12 cellular contexts compared by ENCODE assay signal in the genomic region with DNA sequence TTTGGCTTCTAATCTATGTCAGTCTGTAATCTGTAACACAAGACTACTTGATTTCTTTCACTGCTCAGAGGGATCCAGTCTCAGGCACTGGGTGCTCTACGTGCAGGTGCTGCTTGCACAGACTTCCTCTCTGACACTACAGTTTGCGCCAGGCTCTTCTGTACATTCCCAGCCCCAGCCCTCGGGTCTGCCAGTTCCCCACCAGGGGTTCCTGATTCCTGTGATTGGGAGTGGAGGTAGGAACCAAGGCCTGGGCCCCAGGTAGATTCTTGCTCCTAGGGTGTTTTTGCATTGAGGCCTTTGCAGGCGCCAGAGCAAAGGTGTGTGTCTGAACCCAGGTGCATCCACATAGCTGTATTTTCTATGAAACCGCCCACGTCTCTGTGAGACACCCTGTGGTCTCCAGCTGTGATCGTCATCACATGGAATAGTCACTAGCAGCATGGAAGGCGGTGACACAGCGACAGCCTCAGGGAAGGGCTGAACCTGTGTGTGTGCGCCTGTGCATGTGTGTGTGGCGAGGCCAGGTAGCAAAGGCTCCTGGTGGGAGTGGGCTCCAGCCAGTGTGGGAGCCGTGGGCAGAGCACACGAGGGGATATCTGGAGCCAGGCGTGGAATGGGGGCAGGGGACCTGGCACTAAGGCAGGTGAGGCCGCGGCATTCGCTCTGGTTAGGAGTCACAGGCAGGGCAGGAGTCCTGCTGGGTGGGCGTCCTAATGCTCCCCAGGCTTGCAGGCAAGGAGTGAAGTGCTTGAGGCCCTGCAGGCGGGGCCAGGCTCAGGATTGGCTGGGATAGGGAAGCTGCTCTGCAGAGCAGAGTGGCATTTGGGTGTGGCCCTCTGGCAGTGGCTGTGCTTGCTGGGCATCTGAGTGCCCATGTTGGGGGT. TPM values are rescaled to one million over a fixed set of nuclear protein-coding genes. Genes with fewer than 3 reads are reported as not detected.
A peak's percentile ranks its signal among the peaks of the same experiment; 100 is the strongest.
DNase-seq lines count a peak whose midpoint lies in the region; ATAC-seq and TF ChIP-seq lines count a peak whose summit lies in the region.
"Had no signal": no experiment of that assay in that cellular context is flagged by ENCODE, and none has a peak within 500 bp of the region (broad histone marks: within the 10 kb centered on the region; RNA-seq: fewer than 3 reads in every experiment).

No MANE protein-coding gene starts in this region.

- no peaks in the 10 kb centered on the region for H3K27me3 Mint-ChIP-seq in activated CD4-positive, alpha-beta memory T cell treated with anti-CD3 and anti-CD28 coated beads for 36 hours
- H3K27me3 Mint-ChIP-seq in activated CD4-positive, alpha-beta memory T cell treated with anti-CD3 and anti-CD28 coated beads, Interleukin-2, amount 10 ng/mL, durations not matched to agents 7 days and 5 days = no peaks in the 10 kb centered on the region
- peaks cover 16% of the 10 kb centered on the region for H3K27me3 Mint-ChIP-seq in WTC11 (ENCODE audit: low read depth)

- DNase-seq in activated CD4-positive, alpha-beta memory T cell treated with anti-CD3 and anti-CD28 coated beads for 36 hours = peak; percentile 67
- no peak for DNase-seq in activated CD4-positive, alpha-beta memory T cell treated with anti-CD3 and anti-CD28 coated beads, Interleukin-2, amount 10 ng/mL, durations not matched to agents 7 days and 5 days
- DNase-seq in WTC11 (ENCODE audit: low spot score) (peak; percentile 6), left ventricle myocardium superior (peak; percentile 25), Ammon's horn (ENCODE audit: low spot score) (no peak), DMS53 (lab: John Stamatoyannopoulos, UW) (no peak), omental fat pad (ENCODE audit: low spot score) (no peak)
- DNase-seq in stimulated activated CD8-positive, alpha-beta memory T cell treated with anti-CD3 and anti-CD28 coated beads, Interleukin-7, amount 100 ng/mL, for 4 hours (ENCODE audit: low read depth in 2 of 2) = peak; percentile 27 to 42
- DNase-seq: colonic mucosa, gastrocnemius medialis, GF-D8, NCI-H1930 had no signal

- ATAC-seq in WTC11 = no peak
- ATAC-seq in left ventricle myocardium superior = no peak
- no peak for ATAC-seq in omental fat pad (ENCODE audit: low FRiP score)
- ATAC-seq: gastrocnemius medialis had no signal

- no peaks in the 10 kb centered on the region for H3K36me3 Mint-ChIP-seq in activated CD4-positive, alpha-beta memory T cell treated with anti-CD3 and anti-CD28 coated beads for 36 hours
- no peaks in the 10 kb centered on the region for H3K36me3 Mint-ChIP-seq in activated CD4-positive, alpha-beta memory T cell treated with anti-CD3 and anti-CD28 coated beads, Interleukin-2, amount 10 ng/mL, durations not matched to agents 7 days and 5 days (ENCODE audit: low read depth)
- H3K36me3 Mint-ChIP-seq in WTC11 = no peaks in the 10 kb centered on the region

- intact Hi-C loops in activated CD4-positive, alpha-beta memory T cell treated with anti-CD3 and anti-CD28 coated beads for 36 hours (cut with micrococcal nuclease) = no loop called here
- intact Hi-C loops in left ventricle myocardium superior (cut with micrococcal nuclease) = no loop called here

- CTCF ChIA-PET in activated CD4-positive, alpha-beta memory T cell treated with anti-CD3 and anti-CD28 coated beads for 36 hours (lab: Charles Lee) = interaction anchor here (0.6 to 1.1 kb wide), 3 partner anchors 10 to 112 kb away, joined by 3 read pairs; a partner anchor contains a TSS
- CTCF ChIA-PET in activated CD4-positive, alpha-beta memory T cell treated with anti-CD3 and anti-CD28 coated beads, Interleukin-2, amount 10 ng/mL, durations not matched to agents 7 days and 5 days (lab: Charles Lee) = interaction anchor here (4.0 kb wide), 1 partner anchor 11 kb away, joined by 16 read pairs; a partner anchor contains a TSS
- CTCF ChIA-PET in WTC11 (lab: Charles Lee) = no interaction called here

- H3K4me1 Mint-ChIP-seq in activated CD4-positive, alpha-beta memory T cell treated with anti-CD3 and anti-CD28 coated beads for 36 hours (ENCODE audit: low read depth) = peaks cover 10% of the 10 kb centered on the region
- no peaks in the 10 kb centered on the region for H3K4me1 Mint-ChIP-seq in activated CD4-positive, alpha-beta memory T cell treated with anti-CD3 and anti-CD28 coated beads, Interleukin-2, amount 10 ng/mL, durations not matched to agents 7 days and 5 days
- no peaks in the 10 kb centered on the region for H3K4me1 Mint-ChIP-seq in WTC11

- H3K27ac Mint-ChIP-seq in activated CD4-positive, alpha-beta memory T cell treated with anti-CD3 and anti-CD28 coated beads for 36 hours = no peak overlapping the region
- no peak overlapping the region for H3K27ac Mint-ChIP-seq in activated CD4-positive, alpha-beta memory T cell treated with anti-CD3 and anti-CD28 coated beads, Interleukin-2, amount 10 ng/mL, durations not matched to agents 7 days and 5 days
- H3K27ac Mint-ChIP-seq in WTC11 = no peak overlapping the region

- no peak for TF ChIP-seq CTCF in WTC11 (IDR thresholded peaks at IDR 0.05)
- no peak for TF ChIP-seq CTCF in omental fat pad (IDR thresholded peaks at IDR 0.05)

- H3K4me3 Mint-ChIP-seq in activated CD4-positive, alpha-beta memory T cell treated with anti-CD3 and anti-CD28 coated beads for 36 hours = no peak overlapping the region
- no peak overlapping the region for H3K4me3 Mint-ChIP-seq in activated CD4-positive, alpha-beta memory T cell treated with anti-CD3 and anti-CD28 coated beads, Interleukin-2, amount 10 ng/mL, durations not matched to agents 7 days and 5 days
- H3K4me3 Mint-ChIP-seq in WTC11 = no peak overlapping the region

- H3K9me3 Mint-ChIP-seq in activated CD4-positive, alpha-beta memory T cell treated with anti-CD3 and anti-CD28 coated beads for 36 hours = no peaks in the 10 kb centered on the region
- H3K9me3 Mint-ChIP-seq in activated CD4-positive, alpha-beta memory T cell treated with anti-CD3 and anti-CD28 coated beads, Interleukin-2, amount 10 ng/mL, durations not matched to agents 7 days and 5 days = no peaks in the 10 kb centered on the region
- no peaks in the 10 kb centered on the region for H3K9me3 Mint-ChIP-seq in WTC11

- POLR2A ChIA-PET in activated CD4-positive, alpha-beta memory T cell treated with anti-CD3 and anti-CD28 coated beads for 36 hours (lab: Charles Lee) = no interaction called here
- POLR2A ChIA-PET in activated CD4-positive, alpha-beta memory T cell treated with anti-CD3 and anti-CD28 coated beads, Interleukin-2, amount 10 ng/mL, durations not matched to agents 7 days and 5 days (lab: Charles Lee) = interaction anchor here (2.5 kb wide), 1 partner anchor 11 kb away, joined by 7 read pairs; a partner anchor contains a TSS
- POLR2A ChIA-PET in WTC11 (lab: Charles Lee) = no interaction called here

TF ChIP-seq in WTC11, 78 proteins besides CTCF, POLR2A, EP300 and RAD21:
- TF ChIP-seq GABPB1 (CRISPR knock-in tag; IDR thresholded peaks at IDR 0.05) (no peak), EMX1 (CRISPR knock-in tag; IDR thresholded peaks at IDR 0.05) (no peak)
- TF ChIP-seq, protein P1, sequence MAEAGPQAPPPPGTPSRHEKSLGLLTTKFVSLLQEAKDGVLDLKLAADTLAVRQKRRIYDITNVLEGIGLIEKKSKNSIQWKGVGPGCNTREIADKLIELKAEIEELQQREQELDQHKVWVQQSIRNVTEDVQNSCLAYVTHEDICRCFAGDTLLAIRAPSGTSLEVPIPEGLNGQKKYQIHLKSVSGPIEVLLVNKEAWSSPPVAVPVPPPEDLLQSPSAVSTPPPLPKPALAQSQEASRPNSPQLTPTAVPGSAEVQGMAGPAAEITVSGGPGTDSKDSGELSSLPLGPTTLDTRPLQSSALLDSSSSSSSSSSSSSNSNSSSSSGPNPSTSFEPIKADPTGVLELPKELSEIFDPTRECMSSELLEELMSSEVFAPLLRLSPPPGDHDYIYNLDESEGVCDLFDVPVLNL (CRISPR knock-in tag; IDR thresholded peaks at IDR 0.05; ENCODE audit: borderline replicate concordance, low read depth) = no peak

RNA-seq across cellular contexts. Expression of a gene that starts 5.2 kb away (rescaled TPM):
- under 1 TPM; 0.41 to 0.57 TPM for total RNA-seq in activated CD4-positive, alpha-beta memory T cell treated with anti-CD3 and anti-CD28 coated beads for 36 hours
- total RNA-seq in activated CD4-positive, alpha-beta memory T cell treated with anti-CD3 and anti-CD28 coated beads, Interleukin-2, amount 10 ng/mL, durations not matched to agents 7 days and 5 days = under 1 TPM; 0.38 to 0.55 TPM
- total RNA-seq in WTC11 (2021) (0.72 to 1.2 TPM (median 0.87 TPM) in 3 replicates), left ventricle myocardium superior (1.7 TPM), omental fat pad (1 to 10 TPM; 1.9 to 5.5 (median 2.9) TPM)

RNA-seq across cellular contexts. Expression of a gene that starts 10.7 kb away (rescaled TPM):
- total RNA-seq in activated CD4-positive, alpha-beta memory T cell treated with anti-CD3 and anti-CD28 coated beads for 36 hours = 1 to 10 TPM; 3.8 to 4.8 TPM
- total RNA-seq in activated CD4-positive, alpha-beta memory T cell treated with anti-CD3 and anti-CD28 coated beads, Interleukin-2, amount 10 ng/mL, durations not matched to agents 7 days and 5 days = 1 to 10 TPM; 4.5 to 5.2 TPM
- total RNA-seq in WTC11 (2021) = 11.4 to 12.5 TPM (median 12.1 TPM) in 3 replicates
- 11.2 TPM for total RNA-seq in left ventricle myocardium superior
- total RNA-seq in omental fat pad = 1 to 10 TPM; 5.1 to 7.6 (median 6.5) TPM

RNA-seq across cellular contexts. Expression of a gene that starts 14.8 kb away (rescaled TPM):
- 100 to 1,000 TPM; 229 to 239 TPM for total RNA-seq in activated CD4-positive, alpha-beta memory T cell treated with anti-CD3 and anti-CD28 coated beads for 36 hours
- total RNA-seq in activated CD4-positive, alpha-beta memory T cell treated with anti-CD3 and anti-CD28 coated beads, Interleukin-2, amount 10 ng/mL, durations not matched to agents 7 days and 5 days = 100 to 1,000 TPM; 280 to 284 TPM
- total RNA-seq in WTC11 (2021) = 110 to 112 TPM (median 111 TPM) in 3 replicates
- total RNA-seq in left ventricle myocardium superior = 175 TPM
- 100 to 1,000 TPM; 285 to 404 (median 308) TPM for total RNA-seq in omental fat pad

RNA-seq across cellular contexts. Expression of a gene that starts 45.8 kb away (rescaled TPM):
- total RNA-seq in activated CD4-positive, alpha-beta memory T cell treated with anti-CD3 and anti-CD28 coated beads for 36 hours = 10 to 100 TPM; 51.1 to 52.7 TPM
- total RNA-seq in activated CD4-positive, alpha-beta memory T cell treated with anti-CD3 and anti-CD28 coated beads, Interleukin-2, amount 10 ng/mL, durations not matched to agents 7 days and 5 days = 10 to 100 TPM; 43.1 to 43.9 TPM
- total RNA-seq in WTC11 (2021) (65.8 to 70.5 TPM (median 66.9 TPM) in 3 replicates), left ventricle myocardium superior (58.6 TPM), omental fat pad (10 to 100 TPM; 47.1 to 95.5 (median 71.7) TPM)

RNA-seq across cellular contexts. Expression of a gene that starts 51.8 kb away (rescaled TPM):
- total RNA-seq in activated CD4-positive, alpha-beta memory T cell treated with anti-CD3 and anti-CD28 coated beads for 36 hours = 10 to 100 TPM; 21.9 to 22.1 TPM
- 10 to 100 TPM; 17.8 to 18.9 TPM for total RNA-seq in activated CD4-positive, alpha-beta memory T cell treated with anti-CD3 and anti-CD28 coated beads, Interleukin-2, amount 10 ng/mL, durations not matched to agents 7 days and 5 days
- 30.0 to 33.8 TPM (median 30.7 TPM) in 3 replicates for total RNA-seq in WTC11 (2021)
- total RNA-seq in left ventricle myocardium superior = 10.5 TPM
- total RNA-seq in omental fat pad = 10 to 100 TPM in 2 of 4 donors, 1 to 10 TPM in 2; 5.1 to 17.2 (median 8.8) TPM

Comparison
In these comparisons a context has a peak if more than half of its experiments do, and no peak if none do; other contexts are left out.
1. DNase-seq: peak in activated CD4-positive, alpha-beta memory T cell treated with anti-CD3 and anti-CD28 coated beads for 36 hours (single experiment), WTC11 (single experiment), left ventricle myocardium superior (single experiment) and stimulated activated CD8-positive, alpha-beta memory T cell treated with anti-CD3 and anti-CD28 coated beads, Interleukin-7, amount 100 ng/mL, for 4 hours (2 of 2); none in activated CD4-positive, alpha-beta memory T cell treated with anti-CD3 and anti-CD28 coated beads, Interleukin-2, amount 10 ng/mL, durations not matched to agents 7 days and 5 days (single experiment), Ammon's horn (single experiment), DMS53 (single experiment) and omental fat pad (single experiment).